21 cellular contexts compared by ENCODE assay signal in genomic region chr1:119962296-119962968, GRCh38.
DNase-seq lines count a peak whose midpoint lies in the region; FAIRE-seq lines count a peak whose summit lies in the region.
"Had no signal": no experiment of that assay in that cellular context is flagged by ENCODE, and none has a peak within 500 bp of the region (broad histone marks: within the 10 kb centered on the region; RNA-seq: fewer than 3 reads in every experiment).

No MANE protein-coding gene starts in this region.

- peaks cover 23 to 29% of the 10 kb centered on the region in 2 donors for H3K36me3 ChIP-seq in stomach smooth muscle (ENCODE audit: control insufficient read depth in 2 of 2, insufficient read depth in 2 of 2, low read length in 2 of 2)
- H3K36me3 ChIP-seq: prostate gland had no signal

- DNase-seq in fibroblast of gingiva (ENCODE audit: low read depth) = peak; percentile 51
- no peak for DNase-seq in effector CD4-positive, alpha-beta T cell
- no peak for DNase-seq in frontal cortex (ENCODE audit: low spot score in 2 of 2)
- no peak for DNase-seq in DMS53 (lab: John Stamatoyannopoulos, UW)
- DNase-seq in stimulated activated CD4-positive, alpha-beta T cell treated with anti-CD3 and anti-CD28 coated beads, Interleukin-4, amount 100 ng/mL, for 24 hours = no peak
- DNase-seq: activated CD8-positive, alpha-beta T cell treated with anti-CD3 and anti-CD28 coated beads for 36 hours; activated naive CD8-positive, alpha-beta T cell treated with anti-CD3 and anti-CD28 coated beads, Interleukin-2, amount 10 ng/mL, durations not matched to agents 7 days and 5 days; activated T-cell treated with anti-CD3 and anti-CD28 coated beads, Interleukin-2, amount 50 U/mL, for 48 hours; CD8-positive, alpha-beta T cell; GM23248; naive thymus-derived CD8-positive, alpha-beta T cell; NCI-H1105 treated with DMSO at 0.1 percent for 48 hours; NCI-H526; SIG-M5; spleen; T-helper 2 cell had no signal

- H3K4me3 ChIP-seq in stomach smooth muscle (ENCODE audit: low read length in 2 of 2) = no peak overlapping the region
- H3K4me3 ChIP-seq: GM23248, prostate gland, spleen had no signal

- no peak for FAIRE-seq in frontal cortex (lab: Jason Lieb, UNC)
- FAIRE-seq: endometrium had no signal

- no peak overlapping the region for H3K9ac ChIP-seq in stomach smooth muscle (ENCODE audit: low read length in 2 of 2)
- H3K9ac ChIP-seq: GM23248 had no signal

- H3K27me3 ChIP-seq in layer of hippocampus (ENCODE audit: control insufficient read depth, insufficient read depth, low read length) (no peaks in the 10 kb centered on the region), stomach smooth muscle (ENCODE audit: control insufficient read depth in 1 of 2, insufficient read depth in 2 of 2, low read length in 2 of 2) (no peaks in the 10 kb centered on the region)
- H3K27me3 ChIP-seq: spleen had no signal

- H3K9me3 ChIP-seq in stomach smooth muscle (ENCODE audit: control insufficient read depth in 2 of 2, low read length in 2 of 2) = no peaks in the 10 kb centered on the region
- H3K9me3 ChIP-seq: prostate gland, spleen had no signal

- H3K4me1 ChIP-seq in stomach smooth muscle (ENCODE audit: control insufficient read depth, insufficient read depth, low read length) = peaks cover 6% of the 10 kb centered on the region
- H3K4me1 ChIP-seq: prostate gland had no signal

- H3K27ac ChIP-seq in angular gyrus (ENCODE audit: low read depth, low read length) = peak overlapping the region; percentile 31
- peak overlapping the region; percentile 31 for H3K27ac ChIP-seq in layer of hippocampus (ENCODE audit: low read depth, low read length)
- peak overlapping the region; percentile 4 for H3K27ac ChIP-seq in stomach smooth muscle (ENCODE audit: low read length)
- H3K27ac ChIP-seq: GM23248, prostate gland, spleen had no signal
